ENCODE assay signal across 8 cellular contexts in the genomic region with DNA sequence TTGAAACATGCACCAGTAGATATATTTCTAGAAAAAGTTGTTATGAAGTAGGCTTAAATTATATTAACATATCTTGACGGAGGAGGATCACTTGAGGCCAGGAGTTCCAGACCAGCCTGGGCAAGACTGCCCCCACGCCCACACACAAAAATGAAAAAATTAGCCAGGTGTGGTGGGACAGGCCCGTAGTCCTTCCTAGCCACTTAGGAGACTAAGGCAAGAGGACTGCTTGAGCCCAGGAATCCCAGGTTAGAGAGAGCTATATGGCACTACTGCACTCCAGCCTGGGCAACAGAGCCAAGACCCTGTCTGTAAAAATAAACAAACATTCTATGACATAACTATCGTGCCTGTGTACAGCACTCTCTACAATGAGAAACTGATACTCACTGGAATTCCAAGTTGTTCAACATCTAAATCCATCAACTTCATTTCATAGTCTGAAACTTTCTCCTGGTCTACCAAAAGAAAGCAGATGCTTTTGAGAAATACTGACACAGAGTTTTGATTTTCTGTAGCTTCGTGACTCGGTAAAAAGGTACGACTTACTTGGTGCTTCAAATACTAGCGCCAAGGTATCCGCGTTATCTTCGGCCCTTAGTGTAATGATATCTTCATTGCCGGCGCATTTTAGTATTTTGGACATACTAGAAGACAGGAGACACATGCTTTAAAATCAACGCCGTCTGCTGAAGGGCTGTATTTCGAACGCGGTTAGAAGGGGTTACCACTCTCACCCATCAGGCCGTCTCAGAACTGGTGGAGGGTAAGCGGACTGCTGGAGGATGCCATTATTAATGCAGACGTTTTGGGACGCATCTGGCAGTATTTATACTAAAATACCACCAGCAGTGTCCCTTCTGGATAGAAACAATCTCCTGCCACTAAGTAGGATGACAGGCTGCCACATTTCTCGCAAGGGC. TPM values are rescaled to one million over a fixed set of nuclear protein-coding genes. Genes with fewer than 3 reads are reported as not detected.
A peak's percentile ranks its signal among the peaks of the same experiment; 100 is the strongest.
DNase-seq lines count a peak whose midpoint lies in the region; ATAC-seq and TF ChIP-seq lines count a peak whose summit lies in the region.

No MANE protein-coding gene starts in this region.

- H3K27ac Mint-ChIP-seq in central memory CD8-positive, alpha-beta T cell (ENCODE audit: low read depth), result no peak overlapping the region
- H3K27ac Mint-ChIP-seq in naive thymus-derived CD8-positive, alpha-beta T cell, result peak overlapping the region in 8 of 10 donors; percentile 21 to 99 (median 93)

- TF ChIP-seq CTCF in LNCaP clone FGC (IDR thresholded peaks at IDR 0.05; ENCODE audit: control insufficient read depth, extremely low read depth, insufficient read depth), result no peak

- H3K4me1 Mint-ChIP-seq in central memory CD8-positive, alpha-beta T cell, result peaks cover 11% of the 10 kb centered on the region
- peaks cover 3 to 41% (median 25%) of the 10 kb centered on the region in 4 donors for H3K4me1 Mint-ChIP-seq in naive thymus-derived CD8-positive, alpha-beta T cell

- peaks cover 15 to 58% (median 44%) of the 10 kb centered on the region in 11 experiments; a peak in 21 of 22 replicates for H4K20me1 ChIP-seq in BLaER1 treated with 17β-estradiol and CSF1 and Interleukin-3, amounts not matched to agents 10 nM and 100 nM

- ATAC-seq in central memory CD8-positive, alpha-beta T cell (replicated peaks; ENCODE audit: extremely low read depth, poor library complexity, severe bottlenecking), result no peak
- no peak for ATAC-seq in naive thymus-derived CD8-positive, alpha-beta T cell
- ATAC-seq in GM21515 (IDR thresholded peaks at IDR 0.05; ENCODE audit: unreplicated experiment) (no peak), HG03460 (IDR thresholded peaks at IDR 0.05; ENCODE audit: unreplicated experiment) (no peak)

- H3K9me3 ChIP-seq in BLaER1 treated with 17β-estradiol and CSF1 and Interleukin-3, amounts not matched to agents 10 nM and 100 nM (replicated peaks in 1 of 11), result no peaks in the 10 kb centered on the region

- peak overlapping the region; percentile 88 for H3K4me3 Mint-ChIP-seq in central memory CD8-positive, alpha-beta T cell
- peak overlapping the region; percentile 91 to 97 (median 94) for H3K4me3 Mint-ChIP-seq in naive thymus-derived CD8-positive, alpha-beta T cell

- H3K27ac ChIP-seq in BLaER1 treated with 17β-estradiol and CSF1 and Interleukin-3, amounts not matched to agents 10 nM and 100 nM, result peak overlapping the region in 10 of 11 experiments; percentile 37 to 95 (median 92); a peak in 19 of 22 replicates

- H3K4me1 ChIP-seq in BLaER1 treated with 17β-estradiol and CSF1 and Interleukin-3, amounts not matched to agents 10 nM and 100 nM, result peaks cover 31 to 60% (median 48%) of the 10 kb centered on the region in 10 experiments

- no peaks in the 10 kb centered on the region for H3K27me3 ChIP-seq in BLaER1 treated with 17β-estradiol and CSF1 and Interleukin-3, amounts not matched to agents 10 nM and 100 nM

- no peaks in the 10 kb centered on the region for H3K9me3 Mint-ChIP-seq in central memory CD8-positive, alpha-beta T cell
- H3K9me3 Mint-ChIP-seq in naive thymus-derived CD8-positive, alpha-beta T cell, result no peaks in the 10 kb centered on the region

- peak overlapping the region; percentile 75 to 97 (median 90) for H3K4me3 ChIP-seq in BLaER1 treated with 17β-estradiol and CSF1 and Interleukin-3, amounts not matched to agents 10 nM and 100 nM
- H3K4me3 ChIP-seq in LNCaP clone FGC (ENCODE audit: low read depth, low read length), result peak overlapping the region; percentile 98

- DNase-seq in LNCaP clone FGC (ENCODE audit: low read depth) (no peak), NCI-H1436 (lab: John Stamatoyannopoulos, UW) (no peak)
- no peak for DNase-seq in central memory CD8-positive, alpha-beta T cell (ENCODE audit: low spot score in 2 of 2)
- DNase-seq in naive thymus-derived CD8-positive, alpha-beta T cell, result no peak
- no peak for DNase-seq in activated CD4-positive, CD25-positive, alpha-beta regulatory T cell treated with anti-CD3 and anti-CD28 coated beads, Interleukin-2, amount 50 U/mL, for 72 hours

- peak overlapping the region; percentile 69 to 95 (median 92) for H3K9ac ChIP-seq in BLaER1 treated with 17β-estradiol and CSF1 and Interleukin-3, amounts not matched to agents 10 nM and 100 nM

- POLR2A ChIA-PET in naive thymus-derived CD8-positive, alpha-beta T cell (lab: Charles Lee), result interaction anchor here (1.1 to 3.1 kb wide), 8 partner anchors 8 to 309 kb away, joined by 4 to 14 read pairs (median 8); partner anchors contain the start of gene CDS2

- H3K4me2 ChIP-seq in BLaER1 treated with 17β-estradiol and CSF1 and Interleukin-3, amounts not matched to agents 10 nM and 100 nM, result peak overlapping the region; percentile 86 to 97 (median 94)

- no peaks in the 10 kb centered on the region for H3K27me3 Mint-ChIP-seq in central memory CD8-positive, alpha-beta T cell
- H3K27me3 Mint-ChIP-seq in naive thymus-derived CD8-positive, alpha-beta T cell, result no peaks in the 10 kb centered on the region

- H3K36me3 Mint-ChIP-seq in central memory CD8-positive, alpha-beta T cell (ENCODE audit: insufficient read depth), result peaks cover 30% of the 10 kb centered on the region
- peaks cover 0 to 38% (median 13%) of the 10 kb centered on the region in 3 donors for H3K36me3 Mint-ChIP-seq in naive thymus-derived CD8-positive, alpha-beta T cell

- peaks cover 37 to 54% (median 50%) of the 10 kb centered on the region in 11 experiments for H3K36me3 ChIP-seq in BLaER1 treated with 17β-estradiol and CSF1 and Interleukin-3, amounts not matched to agents 10 nM and 100 nM

RNA-seq across cellular contexts. Expression of gene PCNA, which starts 1.3 kb away (rescaled TPM):
- 10 to 100 TPM; 39.4 to 44.3 TPM for total RNA-seq in naive thymus-derived CD8-positive, alpha-beta T cell
- 10 to 100 TPM; 41.8 to 57.1 (median 44.6) TPM for polyA plus RNA-seq in naive thymus-derived CD8-positive, alpha-beta T cell

RNA-seq across cellular contexts. Expression of gene TMEM230, which starts 5.6 kb away (rescaled TPM):
- total RNA-seq in naive thymus-derived CD8-positive, alpha-beta T cell, result 10 to 100 TPM; 67.2 to 69.6 TPM
- 100 to 1,000 TPM; 186 to 278 (median 253) TPM for polyA plus RNA-seq in naive thymus-derived CD8-positive, alpha-beta T cell

RNA-seq across cellular contexts. Expression of gene CDS2, which starts 8.3 kb away (rescaled TPM):
- total RNA-seq in naive thymus-derived CD8-positive, alpha-beta T cell, result 10 to 100 TPM; 56.8 to 60.7 TPM
- polyA plus RNA-seq in naive thymus-derived CD8-positive, alpha-beta T cell, result 10 to 100 TPM; 32.3 to 47.3 (median 39.7) TPM
